Comparison of ENCODE assay signal across 19 cellular contexts in genomic region chr9:35700942-35701341, GRCh38. TPM values are rescaled to one million over a fixed set of nuclear protein-coding genes. Genes with fewer than 3 reads are reported as not detected.
"Had no signal": no experiment of that assay in that cellular context is flagged by ENCODE, and none has a peak within 500 bp of the region (broad histone marks: within the 10 kb centered on the region; RNA-seq: fewer than 3 reads in every experiment).

No MANE protein-coding gene starts in this region.

- H3K4me3 ChIP-seq: gastrocnemius medialis, lower lobe of right lung, testis had no signal

- DNase-seq: central memory CD4-positive, alpha-beta T cell; effector memory CD4-positive, alpha-beta T cell; gastrocnemius medialis; hippocampal formation; kidney glomerular epithelial cell; lower lobe of right lung; natural killer cell; posterior cingulate gyrus; right cardiac atrium; stimulated activated CD4-positive, alpha-beta T cell treated with anti-CD3 and anti-CD28 coated beads, Interleukin-4, amount 100 ng/mL, for 1 hour; testis; trophoblast cell had no signal

- ATAC-seq: esophagus mucosa; gastrocnemius medialis; left lobe of liver; lower lobe of right lung; natural killer cell; stimulated activated memory B cell treated with anti-CD40 and anti-IgM and Interleukin-4, amounts not matched to agents 10 μg/mL and 1 μg/mL and 100 μg/mL, for 72 hours had no signal

- H3K27me3 ChIP-seq: gastrocnemius medialis, testis had no signal

- H3K27ac ChIP-seq: gastrocnemius medialis, lower lobe of right lung, testis had no signal

- H3K9me3 ChIP-seq: gastrocnemius medialis, lower lobe of right lung, testis had no signal

RNA-seq across cellular contexts. Expression of gene CA9, which starts 27.2 kb away (rescaled TPM):
- total RNA-seq: fibroblast of villous mesenchyme, gastrocnemius medialis, lower lobe of right lung, myocyte, natural killer cell, osteocyte, subcutaneous adipose tissue had no signal

RNA-seq across cellular contexts. Expression of gene ARHGEF39, which starts 35.9 kb away (rescaled TPM):
- total RNA-seq: myocyte had no signal
